ENCODE assay signal across 18 cellular contexts in the genomic region with DNA sequence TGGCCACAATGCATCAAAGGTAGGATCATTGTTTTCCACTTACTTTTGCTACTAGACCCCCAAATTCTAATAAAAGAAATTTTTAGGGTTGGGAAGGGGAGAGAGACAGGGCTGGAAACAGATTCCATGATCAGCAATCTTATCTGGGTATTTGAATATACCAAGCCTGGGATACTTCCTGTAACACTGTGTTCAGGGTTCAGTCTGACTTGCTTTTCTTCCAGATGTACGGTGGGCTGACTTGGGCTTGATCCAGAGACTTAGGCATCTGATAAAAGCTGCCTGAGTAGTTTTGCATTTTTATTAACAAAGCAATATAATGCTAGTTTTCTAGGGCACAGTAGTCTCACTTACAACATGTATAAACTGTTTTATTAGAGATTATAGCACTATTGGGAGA. TPM values are rescaled to one million over a fixed set of nuclear protein-coding genes. Genes with fewer than 3 reads are reported as not detected.
"Had no signal": no experiment of that assay in that cellular context is flagged by ENCODE, and none has a peak within 500 bp of the region (broad histone marks: within the 10 kb centered on the region; RNA-seq: fewer than 3 reads in every experiment).

No MANE protein-coding gene starts in this region.

- H3K4me1 ChIP-seq: adrenal gland, parathyroid adenoma, spleen, testis had no signal

- H3K36me3 ChIP-seq: adrenal gland, gastrocnemius medialis, sigmoid colon, spleen had no signal

- H3K4me3 ChIP-seq: adrenal gland, gastrocnemius medialis, lung, sigmoid colon, spleen, testis had no signal

- H3K27ac ChIP-seq: adrenal gland, gastrocnemius medialis, parathyroid adenoma, spleen, testis had no signal

- ATAC-seq: activated naive CD4-positive, alpha-beta T cell treated with anti-CD3 and anti-CD28 coated beads, Interleukin-2, amount 50 U/mL, for 72 hours; esophagus mucosa; gastrocnemius medialis; natural killer cell treated with Interleukin-12 subunit alpha and Interleukin-12 subunit beta and Interleukin-15 and Interleukin-18, amount 100 ng/mL, for 72 hours; stimulated activated memory B cell treated with anti-CD40 and anti-IgM and Interleukin-4, amounts not matched to agents 10 μg/mL and 1 μg/mL and 100 μg/mL, for 72 hours had no signal

- DNase-seq: activated CD4-positive, alpha-beta T cell treated with anti-CD3 and anti-CD28 coated beads, Interleukin-2, amount 50 U/mL, for 4 hours; activated gamma-delta T cell treated with Interleukin-2 at 50 U/mL for 16 hours; activated T-cell treated with anti-CD3 and anti-CD28 coated beads for 4 hours; adrenal gland; effector CD4-positive, alpha-beta T cell; gastrocnemius medialis; head of caudate nucleus; sigmoid colon; spleen; stimulated activated CD4-positive, alpha-beta T cell treated with anti-CD3 and anti-CD28 coated beads, Interleukin-4, amount 100 ng/mL, for 4 hours; testis had no signal

- H3K27me3 ChIP-seq: adrenal gland, gastrocnemius medialis, sigmoid colon, spleen had no signal

- H3K9ac ChIP-seq: parathyroid adenoma had no signal

- H3K79me2 ChIP-seq: parathyroid adenoma had no signal

- H3K9me3 ChIP-seq: adrenal gland, gastrocnemius medialis, testis had no signal

- H2AFZ ChIP-seq: parathyroid adenoma had no signal

RNA-seq across cellular contexts. Expression of gene KCNMB2, which starts 49.2 kb away (rescaled TPM):
- polyA plus RNA-seq: keratinocyte had no signal
